Comparison of ENCODE assay signal across 19 cellular contexts in genomic region chr20:15091417-15092017, GRCh38.
"Had no signal": no experiment of that assay in that cellular context is flagged by ENCODE, and none has a peak within 500 bp of the region (broad histone marks: within the 10 kb centered on the region; RNA-seq: fewer than 3 reads in every experiment).

No MANE protein-coding gene starts in this region.

- H3K27ac Mint-ChIP-seq: naive thymus-derived CD8-positive, alpha-beta T cell had no signal

- H3K27me3 ChIP-seq: colonic mucosa, esophagus squamous epithelium, foreskin keratinocyte, heart left ventricle, neutrophil, right atrium auricular region, sigmoid colon, testis, tibial nerve, upper lobe of right lung had no signal

- H3K36me3 ChIP-seq: colonic mucosa, esophagus squamous epithelium, heart left ventricle, neutrophil, right atrium auricular region, sigmoid colon, tibial nerve, upper lobe of right lung had no signal

- H3K27me3 Mint-ChIP-seq: naive thymus-derived CD8-positive, alpha-beta T cell had no signal

- H3K9me3 ChIP-seq: colonic mucosa, esophagus squamous epithelium, heart left ventricle, neutrophil, right atrium auricular region, sigmoid colon, testis, tibial nerve, upper lobe of right lung had no signal

- H3K4me3 ChIP-seq: colonic mucosa, esophagus squamous epithelium, heart left ventricle, right atrium auricular region, sigmoid colon, skin epidermis, testis, tibial nerve, upper lobe of right lung had no signal

- H3K4me1 ChIP-seq: colonic mucosa, esophagus squamous epithelium, foreskin keratinocyte, heart left ventricle, right atrium auricular region, sigmoid colon, tibial nerve, upper lobe of right lung had no signal

- DNase-seq: colonic mucosa; dermis blood vessel endothelial cell; esophagus squamous epithelium; foreskin keratinocyte; heart left ventricle; hippocampal formation; kidney glomerular epithelial cell; mammary epithelial cell; posterior cingulate gyrus; sigmoid colon; stimulated activated CD4-positive, alpha-beta T cell treated with anti-CD3 and anti-CD28 coated beads, Interleukin-2, amount 100 ng/mL, for 24 hours; stimulated activated naive CD4-positive, alpha-beta T cell; testis; upper lobe of right lung had no signal

- H3K4me3 Mint-ChIP-seq: naive thymus-derived CD8-positive, alpha-beta T cell had no signal

- H3K27ac ChIP-seq: colonic mucosa, esophagus squamous epithelium, foreskin keratinocyte, heart left ventricle, neutrophil, right atrium auricular region, sigmoid colon, skin epidermis, testis, upper lobe of right lung had no signal

- ATAC-seq: foreskin keratinocyte; heart left ventricle; naive thymus-derived CD8-positive, alpha-beta T cell; upper lobe of right lung had no signal
